In the genomic region with DNA sequence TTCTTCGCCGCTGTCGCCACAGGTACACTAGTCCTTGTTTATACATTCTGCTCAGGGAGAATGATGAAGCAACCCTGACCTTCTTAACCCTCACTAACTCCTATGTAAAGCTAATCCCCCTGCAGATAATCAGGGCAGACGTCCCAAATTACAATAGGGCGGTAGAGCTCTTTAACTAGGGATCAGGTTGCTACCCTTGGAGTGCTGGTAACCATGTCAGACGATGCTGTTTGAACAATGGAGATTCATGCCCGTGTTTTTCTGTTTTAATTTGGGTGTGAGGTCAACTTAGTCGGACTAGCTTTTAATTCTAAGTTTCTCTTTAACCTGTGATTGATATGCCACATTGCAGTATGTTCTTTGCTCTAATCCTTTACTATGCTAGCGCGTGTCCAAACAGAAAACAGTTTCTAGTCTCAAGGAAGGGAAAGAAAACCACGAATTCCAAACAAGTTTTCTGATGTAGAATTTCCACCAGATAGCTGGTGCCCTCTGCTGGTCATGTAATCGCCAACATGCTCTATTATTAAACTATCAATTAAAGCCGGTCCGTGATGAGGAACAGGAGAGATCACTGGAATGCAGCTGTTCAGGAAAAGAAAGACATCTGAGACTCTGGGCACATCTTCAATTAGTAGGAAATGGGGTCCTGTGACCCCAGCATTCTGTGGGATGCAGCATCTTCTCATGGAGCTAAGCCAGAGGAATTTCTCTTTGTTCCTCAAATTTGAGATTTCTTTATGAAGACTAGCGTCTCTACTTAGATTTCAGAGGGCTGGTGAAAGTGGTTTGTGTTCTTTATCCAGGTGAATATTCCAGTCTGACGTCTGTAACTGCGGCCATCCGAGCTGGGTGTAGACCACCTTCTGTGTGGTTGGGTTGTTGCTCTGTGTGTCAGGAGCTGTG, we compare ENCODE assay signal across 8 cellular contexts. TPM values are rescaled to one million over a fixed set of nuclear protein-coding genes. Genes with fewer than 3 reads are reported as not detected.
A peak's percentile ranks its signal among the peaks of the same experiment; 100 is the strongest.
DNase-seq lines count a peak whose midpoint lies in the region; ATAC-seq and TF ChIP-seq lines count a peak whose summit lies in the region.

No MANE protein-coding gene starts in this region.

- CTCF ChIA-PET in activated B cell treated with CpG ODN at 0.5 μM for 24 hours (lab: Charles Lee), result interaction anchor here (0.7 to 8.6 kb wide), 31 partner anchors 9 to 1015 kb away, joined by 3 to 270 read pairs (median 4); no protein-coding TSS in a partner anchor

- DNase-seq in activated gamma-delta T cell treated with Interleukin-2 at 50 U/mL for 16 hours (peak; percentile 43), activated gamma-delta T cell (lab: John Stamatoyannopoulos, UW) (no peak), NCI-H2081 treated with DMSO at 0.1 percent for 48 hours (lab: John Stamatoyannopoulos, UW) (peak; percentile 11), activated B cell treated with CpG ODN at 0.5 μM for 24 hours (no peak), dorsolateral prefrontal cortex (peak in 6 of 10 donors; percentile 48 to 82 (median 67)), left lung (peak in 1 of 2 donors; percentile 38)
- peak; percentile 35 for DNase-seq in stimulated activated CD4-positive, alpha-beta T cell treated with anti-CD3 and anti-CD28 coated beads, Interleukin-4, amount 100 ng/mL, for 1 hour

- H3K36me3 Mint-ChIP-seq in activated B cell treated with CpG ODN at 0.5 μM for 24 hours (ENCODE audit: low read depth), result peaks cover 13% of the 10 kb centered on the region

- H3K4me3 ChIP-seq in dorsolateral prefrontal cortex (peak overlapping the region in 51 of 59 donors; percentile 1 to 54 (median 31)), left lung (no peak overlapping the region)

- no peak for ATAC-seq in activated B cell treated with CpG ODN at 0.5 μM for 24 hours (ENCODE audit: low read depth)
- peak; percentile 96 for ATAC-seq in left lung
- ATAC-seq in HG03025 (IDR thresholded peaks at IDR 0.05; ENCODE audit: low FRiP score, unreplicated experiment), result no peak

- POLR2A ChIA-PET in activated B cell treated with CpG ODN at 0.5 μM for 24 hours (lab: Charles Lee), result interaction anchor here (0.6 to 0.7 kb wide), 2 partner anchors 19 to 84 kb away, joined by 3 to 4 read pairs; partner anchors contain the start of gene VAMP3

- no peaks in the 10 kb centered on the region for H3K9me3 ChIP-seq in left lung

- H3K9me3 Mint-ChIP-seq in activated B cell treated with CpG ODN at 0.5 μM for 24 hours, result no peaks in the 10 kb centered on the region

- no peaks in the 10 kb centered on the region for H3K27me3 ChIP-seq in dorsolateral prefrontal cortex
- no peaks in the 10 kb centered on the region for H3K27me3 ChIP-seq in left lung

- TF ChIP-seq CTCF in activated B cell treated with CpG ODN at 0.5 μM for 24 hours (IDR thresholded peaks at IDR 0.05) (no peak), dorsolateral prefrontal cortex (IDR thresholded peaks at IDR 0.05 in 54 of 56, conservative IDR thresholded peaks at IDR 0.05 in 2 of 56; ENCODE audit: low read depth in 1 of 56, partially characterized antibody in 56 of 56) (peak; percentile 79 to 98 (median 90)), left lung (IDR thresholded peaks at IDR 0.05) (peak; percentile 60 to 71)

- H3K27ac ChIP-seq in dorsolateral prefrontal cortex, result peak overlapping the region in 53 of 59 donors; percentile 1 to 84 (median 61)
- H3K27ac ChIP-seq in left lung, result peak overlapping the region in 1 of 2 donors; percentile 34

- intact Hi-C loops in activated B cell treated with CpG ODN at 0.5 μM for 24 hours (cut with micrococcal nuclease), result loop anchor here (1.0 to 10.0 kb wide), 2 partner anchors 48 to 85 kb away; no protein-coding TSS in a partner anchor
- intact Hi-C loops in dorsolateral prefrontal cortex (cut with DNase I), result loop anchor here (1.0 to 10.0 kb wide), 5 partner anchors 45 to 150 kb away; no protein-coding TSS in a partner anchor
- intact Hi-C loops in left lung (cut with DNase I), result loop anchor here in 1 of 2 donors (5.0 kb wide), 1 partner anchor 85 kb away; no protein-coding TSS in a partner anchor

- peaks cover 0 to 21% of the 10 kb centered on the region in 2 donors for H3K4me1 ChIP-seq in left lung

- H3K36me3 ChIP-seq in left lung, result no peaks in the 10 kb centered on the region

- no peaks in the 10 kb centered on the region for H3K27me3 Mint-ChIP-seq in activated B cell treated with CpG ODN at 0.5 μM for 24 hours

- peaks cover 5% of the 10 kb centered on the region for H3K4me1 Mint-ChIP-seq in activated B cell treated with CpG ODN at 0.5 μM for 24 hours

- no peak overlapping the region for H3K27ac Mint-ChIP-seq in activated B cell treated with CpG ODN at 0.5 μM for 24 hours

- H3K4me3 Mint-ChIP-seq in activated B cell treated with CpG ODN at 0.5 μM for 24 hours, result peak overlapping the region; percentile 17

RNA-seq across cellular contexts. Expression of gene VAMP3, which starts 18.3 kb away (rescaled TPM):
- 20.7 and 31.8 TPM in 2 replicates for total RNA-seq in activated B cell treated with CpG ODN at 0.5 μM for 24 hours
- total RNA-seq in dorsolateral prefrontal cortex, result 100 to 1,000 TPM in 29 of 120 experiments, 10 to 100 TPM in 91; 51.7 to 189 (median 84.7) TPM
- 100 to 1,000 TPM; 110 to 111 TPM for total RNA-seq in left lung

RNA-seq across cellular contexts. Expression of gene PER3, which starts 31.3 kb away (rescaled TPM):
- total RNA-seq in activated B cell treated with CpG ODN at 0.5 μM for 24 hours, result 2.7 and 3.3 TPM in 2 replicates
- 10 to 100 TPM; 31.2 to 79.2 (median 50.5) TPM for total RNA-seq in dorsolateral prefrontal cortex
- 10 to 100 TPM; 14.8 to 16.1 TPM for total RNA-seq in left lung

Comparison
In these comparisons a context has a peak if more than half of its experiments do, and no peak if none do; other contexts are left out.
1. DNase-seq: peak in activated gamma-delta T cell treated with Interleukin-2 at 50 U/mL for 16 hours (single experiment), NCI-H2081 treated with DMSO at 0.1 percent for 48 hours (single experiment), dorsolateral prefrontal cortex (6 of 10) and stimulated activated CD4-positive, alpha-beta T cell treated with anti-CD3 and anti-CD28 coated beads, Interleukin-4, amount 100 ng/mL, for 1 hour (single experiment); none in activated gamma-delta T cell (single experiment) and activated B cell treated with CpG ODN at 0.5 μM for 24 hours (single experiment).
2. H3K4me3 ChIP-seq: peak in dorsolateral prefrontal cortex (51 of 59); none in left lung (0 of 2).